In the genomic region with DNA sequence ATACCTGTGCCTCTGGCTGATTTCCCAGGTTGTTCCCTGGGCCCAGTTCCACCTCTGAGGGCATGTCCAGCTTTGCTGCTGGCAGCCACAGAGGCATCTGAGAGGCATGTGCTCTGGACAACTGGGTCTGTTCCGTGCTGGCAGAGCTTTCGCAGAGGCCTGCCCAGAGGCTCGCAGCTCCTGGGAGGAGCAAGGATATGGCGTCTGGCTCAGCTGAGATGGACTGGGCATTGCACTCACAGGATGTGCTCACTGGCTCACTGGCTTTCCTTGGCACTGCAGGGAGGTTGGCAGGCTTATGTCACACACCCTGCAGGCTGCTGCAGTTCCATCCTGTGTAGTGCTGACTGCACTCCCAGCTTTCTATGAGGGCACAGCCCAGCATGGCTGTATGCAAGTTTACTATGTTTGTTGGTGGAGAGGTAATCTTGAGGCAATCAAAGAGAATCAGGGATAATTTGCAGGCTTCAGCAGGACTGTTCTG, we compare ENCODE assay signal across 9 cellular contexts.
A peak's percentile ranks its signal among the peaks of the same experiment; 100 is the strongest.
DNase-seq lines count a peak whose midpoint lies in the region; ATAC-seq, FAIRE-seq and TF ChIP-seq lines count a peak whose summit lies in the region.
"Had no signal": no experiment of that assay in that cellular context is flagged by ENCODE, and none has a peak within 500 bp of the region (broad histone marks: within the 10 kb centered on the region; RNA-seq: fewer than 3 reads in every experiment).

No MANE protein-coding gene starts in this region.

- peaks cover 9% of the 10 kb centered on the region for H3K4me1 Mint-ChIP-seq in activated T-cell treated with anti-CD3 and anti-CD28 coated beads, Interleukin-2, amount 50 U/mL, for 72 hours (ENCODE audit: low read depth)

- ATAC-seq in activated T-cell treated with anti-CD3 and anti-CD28 coated beads, Interleukin-2, amount 50 U/mL, for 72 hours (replicated peaks in 1 of 2), result no peak

- no peak for TF ChIP-seq POLR2A in GM12891 (IDR thresholded peaks at IDR 0.05; ENCODE audit: low read depth, low read length)

- no peak for FAIRE-seq in frontal cortex (lab: Jason Lieb, UNC)
- FAIRE-seq in GM12891 (lab: Jason Lieb, UNC), result no peak

- DNase-seq in DMS79 (lab: John Stamatoyannopoulos, UW) (peak; percentile 76), NCI-H774 (lab: John Stamatoyannopoulos, UW) (peak; percentile 73), frontal cortex (ENCODE audit: low spot score in 2 of 2) (peak; percentile 42 to 44), posterior vena cava (ENCODE audit: low spot score) (peak; percentile 84), NCI-H524 treated with DMSO at 0.1 percent for 48 hours (lab: John Stamatoyannopoulos, UW) (no peak), SIG-M5 treated with dmso at 0.1 percent for 504 hours (lab: John Stamatoyannopoulos, UW; ENCODE audit: unreplicated experiment) (no peak), GM12891 (ENCODE audit: insufficient read length, low spot score) (no peak)
- no peak for DNase-seq in activated T-cell treated with anti-CD3 and anti-CD28 coated beads, Interleukin-2, amount 50 U/mL, for 72 hours
- DNase-seq: H7 had no signal

- H3K27me3 Mint-ChIP-seq in activated T-cell treated with anti-CD3 and anti-CD28 coated beads, Interleukin-2, amount 50 U/mL, for 72 hours (ENCODE audit: low read depth), result no peaks in the 10 kb centered on the region

- no peaks in the 10 kb centered on the region for H3K9me3 Mint-ChIP-seq in activated T-cell treated with anti-CD3 and anti-CD28 coated beads, Interleukin-2, amount 50 U/mL, for 72 hours

- H3K36me3 Mint-ChIP-seq in activated T-cell treated with anti-CD3 and anti-CD28 coated beads, Interleukin-2, amount 50 U/mL, for 72 hours (ENCODE audit: insufficient read depth in 2 of 2), result no peaks in the 10 kb centered on the region

- no peak overlapping the region for H3K4me3 Mint-ChIP-seq in activated T-cell treated with anti-CD3 and anti-CD28 coated beads, Interleukin-2, amount 50 U/mL, for 72 hours

- intact Hi-C loops in posterior vena cava (cut with DNase I), result no loop called here

- no peak overlapping the region for H3K27ac Mint-ChIP-seq in activated T-cell treated with anti-CD3 and anti-CD28 coated beads, Interleukin-2, amount 50 U/mL, for 72 hours

TF ChIP-seq in GM12891, 5 proteins besides CTCF, POLR2A, EP300 and RAD21:
- TF ChIP-seq PAX5 (IDR thresholded peaks at IDR 0.05; ENCODE audit: insufficient read depth, low read length, severe bottlenecking), result no peak

Comparison
In these comparisons a context has a peak if more than half of its experiments do, and no peak if none do; other contexts are left out.
1. DNase-seq: peak in DMS79 (single experiment), NCI-H774 (single experiment), frontal cortex (2 of 2) and posterior vena cava (single experiment); none in NCI-H524 treated with DMSO at 0.1 percent for 48 hours (single experiment), SIG-M5 treated with dmso at 0.1 percent for 504 hours (single experiment), activated T-cell treated with anti-CD3 and anti-CD28 coated beads, Interleukin-2, amount 50 U/mL, for 72 hours (0 of 2) and GM12891 (single experiment).